Comparison of ENCODE assay signal across 9 cellular contexts in the genomic region with DNA sequence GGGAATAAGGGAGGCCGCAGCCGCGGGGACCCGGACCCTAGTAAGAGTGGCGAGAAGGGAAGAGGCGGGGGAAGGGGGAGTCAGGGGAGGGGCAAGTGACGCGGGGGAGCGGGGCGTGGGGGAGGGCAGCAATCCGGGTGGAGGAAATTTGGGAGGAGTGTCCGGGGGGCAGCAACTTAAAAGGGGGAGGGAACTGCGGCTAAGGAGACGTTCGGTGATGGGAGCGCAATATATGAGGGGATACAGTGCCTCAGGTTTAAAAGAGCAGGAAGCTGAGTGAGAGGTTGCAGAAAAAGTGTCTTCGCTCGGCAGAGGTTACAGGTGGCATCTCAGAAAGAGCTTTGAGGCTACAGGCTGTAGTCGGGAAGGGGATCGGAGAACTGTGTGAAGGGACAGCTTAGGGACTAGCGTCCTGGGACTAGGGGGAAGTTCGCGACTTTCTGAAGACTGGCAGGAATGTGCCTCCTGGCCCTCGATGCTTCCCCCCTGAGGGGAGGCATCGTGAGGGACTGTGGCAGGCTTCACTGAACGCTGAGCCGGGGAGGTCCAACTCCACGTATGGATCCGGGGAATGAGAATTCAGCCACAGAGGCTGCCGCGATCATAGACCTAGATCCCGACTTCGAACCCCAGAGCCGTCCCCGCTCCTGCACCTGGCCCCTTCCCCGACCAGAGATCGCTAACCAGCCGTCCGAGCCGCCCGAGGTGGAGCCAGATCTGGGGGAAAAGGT. TPM values are rescaled to one million over a fixed set of nuclear protein-coding genes. Genes with fewer than 3 reads are reported as not detected.
DNase-seq lines count a peak whose midpoint lies in the region; ATAC-seq, FAIRE-seq and TF ChIP-seq lines count a peak whose summit lies in the region.
"Had no signal": no experiment of that assay in that cellular context is flagged by ENCODE, and none has a peak within 500 bp of the region (broad histone marks: within the 10 kb centered on the region; RNA-seq: fewer than 3 reads in every experiment).

No MANE protein-coding gene starts in this region.

- FAIRE-seq in HTR-8/SVneo (lab: Jason Lieb, UNC): peak; percentile 38
- FAIRE-seq: islet of Langerhans had no signal

- DNase-seq in activated T-cell treated with anti-CD3 and anti-CD28 coated beads, Interleukin-2, amount 50 U/mL, for 24 hours: no peak
- no peak for DNase-seq in activated T-cell treated with anti-CD3 and anti-CD28 coated beads, Interleukin-2, amount 50 U/mL, for 48 hours
- DNase-seq in HTR-8/SVneo (ENCODE audit: insufficient read length, low spot score): peak; percentile 79
- DNase-seq in T-helper 2 cell treated with Interferon-gamma antibody and Interleukin-4, amounts not matched to agents 5 μg/mL and 100 μg/mL, for 36 hours (ENCODE audit: low spot score): no peak
- DNase-seq in stimulated activated CD4-positive, alpha-beta T cell treated with anti-CD3 and anti-CD28 coated beads, Interleukin-4, amount 100 ng/mL, for 1 hour: no peak

- peak overlapping the region; percentile 82 for H3K4me3 Mint-ChIP-seq in activated T-cell treated with anti-CD3 and anti-CD28 coated beads, Interleukin-2, amount 50 U/mL, for 24 hours
- H3K4me3 Mint-ChIP-seq in T-helper 2 cell treated with Interferon-gamma antibody and Interleukin-4, amounts not matched to agents 5 μg/mL and 100 μg/mL, for 36 hours: peak overlapping the region; percentile 99
- H3K4me3 Mint-ChIP-seq in nephron: peak overlapping the region; percentile 90 to 97 (median 96)

- H3K36me3 Mint-ChIP-seq in activated T-cell treated with anti-CD3 and anti-CD28 coated beads, Interleukin-2, amount 50 U/mL, for 24 hours (ENCODE audit: low read depth): peaks cover 2% of the 10 kb centered on the region
- H3K36me3 Mint-ChIP-seq in T-helper 2 cell treated with Interferon-gamma antibody and Interleukin-4, amounts not matched to agents 5 μg/mL and 100 μg/mL, for 36 hours (ENCODE audit: low read depth): no peaks in the 10 kb centered on the region
- no peaks in the 10 kb centered on the region for H3K36me3 Mint-ChIP-seq in nephron (ENCODE audit: low read depth)

- peaks cover 28% of the 10 kb centered on the region for H3K27me3 Mint-ChIP-seq in activated T-cell treated with anti-CD3 and anti-CD28 coated beads, Interleukin-2, amount 50 U/mL, for 24 hours
- H3K27me3 Mint-ChIP-seq in T-helper 2 cell treated with Interferon-gamma antibody and Interleukin-4, amounts not matched to agents 5 μg/mL and 100 μg/mL, for 36 hours (ENCODE audit: low read depth): no peaks in the 10 kb centered on the region
- H3K27me3 Mint-ChIP-seq in nephron (ENCODE audit: low read depth): peaks cover 5% of the 10 kb centered on the region

- H3K4me1 Mint-ChIP-seq in activated T-cell treated with anti-CD3 and anti-CD28 coated beads, Interleukin-2, amount 50 U/mL, for 24 hours (ENCODE audit: low read depth): peaks cover 46% of the 10 kb centered on the region
- H3K4me1 Mint-ChIP-seq in T-helper 2 cell treated with Interferon-gamma antibody and Interleukin-4, amounts not matched to agents 5 μg/mL and 100 μg/mL, for 36 hours (ENCODE audit: low read depth): peaks cover 24% of the 10 kb centered on the region
- peaks cover 22% of the 10 kb centered on the region for H3K4me1 Mint-ChIP-seq in nephron

- no peaks in the 10 kb centered on the region for H3K9me3 Mint-ChIP-seq in activated T-cell treated with anti-CD3 and anti-CD28 coated beads, Interleukin-2, amount 50 U/mL, for 24 hours
- no peaks in the 10 kb centered on the region for H3K9me3 Mint-ChIP-seq in T-helper 2 cell treated with Interferon-gamma antibody and Interleukin-4, amounts not matched to agents 5 μg/mL and 100 μg/mL, for 36 hours
- peaks cover 16% of the 10 kb centered on the region for H3K9me3 Mint-ChIP-seq in nephron

- peak; percentile 62 for ATAC-seq in esophagus mucosa
- no peak for ATAC-seq in HG02981 (IDR thresholded peaks at IDR 0.05; ENCODE audit: unreplicated experiment)

- H3K27ac Mint-ChIP-seq in activated T-cell treated with anti-CD3 and anti-CD28 coated beads, Interleukin-2, amount 50 U/mL, for 24 hours: peak overlapping the region; percentile 90
- peak overlapping the region; percentile 94 for H3K27ac Mint-ChIP-seq in T-helper 2 cell treated with Interferon-gamma antibody and Interleukin-4, amounts not matched to agents 5 μg/mL and 100 μg/mL, for 36 hours
- peak overlapping the region; percentile 62 to 89 (median 83) for H3K27ac Mint-ChIP-seq in nephron

- no peak for TF ChIP-seq CTCF in nephron (IDR thresholded peaks at IDR 0.05; ENCODE audit: unreplicated experiment in 3 of 3)

RNA-seq across cellular contexts. Expression of a gene that starts 0.5 kb away (rescaled TPM):
- 6.4 TPM for total RNA-seq in esophagus mucosa

RNA-seq across cellular contexts. Expression of a gene that starts 10.4 kb away (rescaled TPM):
- not detected for total RNA-seq in esophagus mucosa

RNA-seq across cellular contexts. Expression of a gene that starts 15.2 kb away (rescaled TPM):
- total RNA-seq in esophagus mucosa: 1.9 TPM

RNA-seq across cellular contexts. Expression of a gene that starts 22.3 kb away (rescaled TPM):
- 23.3 TPM for total RNA-seq in esophagus mucosa

RNA-seq across cellular contexts. Expression of a gene that starts 28.0 kb away (rescaled TPM):
- 57.3 TPM for total RNA-seq in esophagus mucosa
